Comparison of ENCODE assay signal across 1 cellular context in genomic region chr14:105247026-105247425, GRCh38.
TF ChIP-seq lines count a peak whose summit lies in the region.

No MANE protein-coding gene starts in this region.

TF ChIP-seq in WTC11, 78 proteins besides CTCF, POLR2A, EP300 and RAD21 (continued from another document):
- TF ChIP-seq MLX (CRISPR knock-in tag; IDR thresholded peaks at IDR 0.05), result no peak
- TF ChIP-seq E2F4 (CRISPR knock-in tag; IDR thresholded peaks at IDR 0.05; ENCODE audit: borderline replicate concordance, low read depth), result no peak
- no peak for TF ChIP-seq PRRX2 (CRISPR knock-in tag; IDR thresholded peaks at IDR 0.05)
- no peak for TF ChIP-seq JUN (CRISPR knock-in tag; IDR thresholded peaks at IDR 0.05)
- TF ChIP-seq MXD4 (CRISPR knock-in tag; IDR thresholded peaks at IDR 0.05; ENCODE audit: borderline replicate concordance), result no peak
- no peak for TF ChIP-seq GRHL2 (CRISPR knock-in tag; IDR thresholded peaks at IDR 0.05; ENCODE audit: insufficient replicate concordance, severe bottlenecking)
